ENCODE assay signal across 36 cellular contexts in genomic region chr3:116561529-116561928, GRCh38.
"Had no signal": no experiment of that assay in that cellular context is flagged by ENCODE, and none has a peak within 500 bp of the region (broad histone marks: within the 10 kb centered on the region; RNA-seq: fewer than 3 reads in every experiment).

No MANE protein-coding gene starts in this region.

- H3K27ac ChIP-seq: brain microvascular endothelial cell, PC-9, RWPE1, VCaP had no signal

- H3K4me3 ChIP-seq: PC-9 had no signal

- FAIRE-seq: RCC 7860 had no signal

- DNase-seq: activated CD4-positive, alpha-beta T cell treated with anti-CD3 and anti-CD28 coated beads for 1 hour; activated CD4-positive, alpha-beta T cell treated with anti-CD3 and anti-CD28 coated beads for 48 hours; activated CD4-positive, alpha-beta T cell treated with anti-CD3 and anti-CD28 coated beads, Interleukin-2, amount 50 U/mL, for 4 hours; activated CD4-positive, CD25-positive, alpha-beta regulatory T cell; activated CD8-positive, alpha-beta T cell treated with anti-CD3 and anti-CD28 coated beads for 36 hours; activated effector memory CD4-positive, alpha-beta T cell treated with anti-CD3 and anti-CD28 coated beads, Interleukin-2, amount 50 U/mL, for 16 hours; activated naive CD4-positive, alpha-beta T cell; activated naive CD4-positive, alpha-beta T cell treated with anti-CD3 and anti-CD28 coated beads, Interleukin-2, amount 50 U/mL, for 16 hours; activated naive CD8-positive, alpha-beta T cell treated with anti-CD3 and anti-CD28 coated beads for 36 hours; activated T-cell treated with anti-CD3 and anti-CD28 coated beads, Interleukin-2, amount 50 U/mL, for 1 hour; activated T-cell treated with anti-CD3 and anti-CD28 coated beads, Interleukin-2, amount 50 U/mL, for 72 hours; amniotic stem cell; aorta; brain microvascular endothelial cell; central memory CD4-positive, alpha-beta T cell; NCI-H1092 treated with DMSO at 0.1 percent for 48 hours; NCI-H1417; NCI-H146; NCI-H187; NCI-H2029 treated with DMSO at 0.1 percent for 48 hours; NCI-H2107; NCI-H345; NCI-H510A; NCI-H526; NCI-H774; PC-9; SIG-M5; SW 1271; T-helper 1 cell; T-helper 2 cell; T-helper 9 cell had no signal

- H3K27me3 Mint-ChIP-seq: activated CD8-positive, alpha-beta T cell treated with anti-CD3 and anti-CD28 coated beads for 36 hours; activated naive CD8-positive, alpha-beta T cell treated with anti-CD3 and anti-CD28 coated beads for 36 hours; activated T-helper 17 cell treated with anti-CD3 and anti-CD28 coated beads, Interleukin-2, amount 50 U/mL, for 72 hours had no signal

- H3K36me3 ChIP-seq: brain microvascular endothelial cell had no signal

- H3K4me2 ChIP-seq: PC-9 had no signal

- H3K4me1 Mint-ChIP-seq: activated naive CD8-positive, alpha-beta T cell treated with anti-CD3 and anti-CD28 coated beads for 36 hours; activated T-helper 17 cell treated with anti-CD3 and anti-CD28 coated beads, Interleukin-2, amount 50 U/mL, for 72 hours had no signal

- H3K27ac Mint-ChIP-seq: activated CD8-positive, alpha-beta T cell treated with anti-CD3 and anti-CD28 coated beads for 36 hours; activated naive CD8-positive, alpha-beta T cell treated with anti-CD3 and anti-CD28 coated beads for 36 hours; activated T-cell treated with anti-CD3 and anti-CD28 coated beads, Interleukin-2, amount 50 U/mL, for 72 hours; activated T-helper 17 cell treated with anti-CD3 and anti-CD28 coated beads, Interleukin-2, amount 50 U/mL, for 72 hours had no signal

- H3K27me3 ChIP-seq: brain microvascular endothelial cell had no signal

- ATAC-seq: activated CD8-positive, alpha-beta T cell treated with anti-CD3 and anti-CD28 coated beads for 36 hours; activated T-cell treated with anti-CD3 and anti-CD28 coated beads, Interleukin-2, amount 50 U/mL, for 72 hours; activated T-helper 17 cell treated with anti-CD3 and anti-CD28 coated beads, Interleukin-2, amount 50 U/mL, for 72 hours; Right ventricle myocardium inferior had no signal

- H2AFZ ChIP-seq: PC-9 had no signal

- H3K36me3 Mint-ChIP-seq: activated naive CD8-positive, alpha-beta T cell treated with anti-CD3 and anti-CD28 coated beads for 36 hours had no signal

- H3K4me3 Mint-ChIP-seq: activated CD8-positive, alpha-beta T cell treated with anti-CD3 and anti-CD28 coated beads for 36 hours; activated naive CD8-positive, alpha-beta T cell treated with anti-CD3 and anti-CD28 coated beads for 36 hours; activated T-cell treated with anti-CD3 and anti-CD28 coated beads, Interleukin-2, amount 50 U/mL, for 72 hours; activated T-helper 17 cell treated with anti-CD3 and anti-CD28 coated beads, Interleukin-2, amount 50 U/mL, for 72 hours had no signal

- H3K9me3 Mint-ChIP-seq: activated naive CD8-positive, alpha-beta T cell treated with anti-CD3 and anti-CD28 coated beads for 36 hours had no signal
